10 cellular contexts compared by ENCODE assay signal in genomic region chr9:13942695-13943094, GRCh38.
A peak's percentile ranks its signal among the peaks of the same experiment; 100 is the strongest.
DNase-seq lines count a peak whose midpoint lies in the region; ATAC-seq and TF ChIP-seq lines count a peak whose summit lies in the region.
"Had no signal": no experiment of that assay in that cellular context is flagged by ENCODE, and none has a peak within 500 bp of the region (broad histone marks: within the 10 kb centered on the region; RNA-seq: fewer than 3 reads in every experiment).

No MANE protein-coding gene starts in this region.

- peak overlapping the region; percentile 90 for H3K27ac ChIP-seq in foreskin keratinocyte
- H3K27ac ChIP-seq in effector memory CD4-positive, alpha-beta T cell (ENCODE audit: insufficient read depth, low read length, poor library complexity, severe bottlenecking): no peak overlapping the region

- in situ Hi-C loops in KBM-7 (cut with MboI; ENCODE audit: low pct_unique_long_range_greater_than_20kb, low sequenced_read_pairs): no loop called here

- intact Hi-C loops in activated CD4-positive, alpha-beta memory T cell treated with anti-CD3 and anti-CD28 coated beads for 36 hours (cut with micrococcal nuclease): no loop called here

- no peaks in the 10 kb centered on the region for H3K36me3 ChIP-seq in effector memory CD4-positive, alpha-beta T cell (ENCODE audit: control insufficient read depth, insufficient read depth, low read length)

- H3K4me3 Mint-ChIP-seq in activated CD4-positive, alpha-beta memory T cell treated with anti-CD3 and anti-CD28 coated beads for 36 hours: no peak overlapping the region
- H3K4me3 Mint-ChIP-seq in activated CD4-positive, alpha-beta memory T cell treated with anti-CD3 and anti-CD28 coated beads, Interleukin-2, amount 10 ng/mL, durations not matched to agents 7 days and 5 days: no peak overlapping the region
- H3K4me3 Mint-ChIP-seq in activated CD8-positive, alpha-beta memory T cell treated with anti-CD3 and anti-CD28 coated beads, Interleukin-2, amount 10 ng/mL, durations not matched to agents 7 days and 5 days: no peak overlapping the region
- H3K4me3 Mint-ChIP-seq: CD8-positive, alpha-beta T cell had no signal

- peaks cover 23% of the 10 kb centered on the region for H3K4me1 ChIP-seq in foreskin keratinocyte
- H3K4me1 ChIP-seq in effector memory CD4-positive, alpha-beta T cell (ENCODE audit: control insufficient read depth, insufficient read depth, low read length, poor library complexity, severe bottlenecking): no peaks in the 10 kb centered on the region

- DNase-seq in activated CD4-positive, alpha-beta memory T cell treated with anti-CD3 and anti-CD28 coated beads for 36 hours: peak; percentile 40
- DNase-seq in activated CD4-positive, alpha-beta memory T cell treated with anti-CD3 and anti-CD28 coated beads, Interleukin-2, amount 10 ng/mL, durations not matched to agents 7 days and 5 days: no peak
- peak; percentile 73 for DNase-seq in NCI-H460 (ENCODE audit: extremely low read depth, low read depth)
- DNase-seq in foreskin keratinocyte: peak; percentile 93 to 97
- peak in 2 of 3 donors; percentile 1 to 18 for DNase-seq in stimulated activated CD4-positive, alpha-beta T cell treated with anti-CD3 and anti-CD28 coated beads, TNF-alpha, amount 100 ng/mL, for 48 hours (ENCODE audit: low read depth in 3 of 3)
- no peak for DNase-seq in KBM-7
- DNase-seq in activated CD8-positive, alpha-beta memory T cell treated with anti-CD3 and anti-CD28 coated beads, Interleukin-2, amount 10 ng/mL, durations not matched to agents 7 days and 5 days: no peak
- DNase-seq in effector memory CD4-positive, alpha-beta T cell: no peak
- DNase-seq: CD8-positive, alpha-beta T cell; NCI-H1436 had no signal

- H3K27me3 Mint-ChIP-seq in activated CD4-positive, alpha-beta memory T cell treated with anti-CD3 and anti-CD28 coated beads for 36 hours: no peaks in the 10 kb centered on the region
- no peaks in the 10 kb centered on the region for H3K27me3 Mint-ChIP-seq in activated CD4-positive, alpha-beta memory T cell treated with anti-CD3 and anti-CD28 coated beads, Interleukin-2, amount 10 ng/mL, durations not matched to agents 7 days and 5 days
- no peaks in the 10 kb centered on the region for H3K27me3 Mint-ChIP-seq in activated CD8-positive, alpha-beta memory T cell treated with anti-CD3 and anti-CD28 coated beads, Interleukin-2, amount 10 ng/mL, durations not matched to agents 7 days and 5 days

- peak; percentile 100 for ATAC-seq in foreskin keratinocyte
- ATAC-seq in activated CD8-positive, alpha-beta memory T cell treated with anti-CD3 and anti-CD28 coated beads, Interleukin-2, amount 10 ng/mL, durations not matched to agents 7 days and 5 days: no peak
- ATAC-seq: CD8-positive, alpha-beta T cell had no signal

- H3K27me3 ChIP-seq in foreskin keratinocyte: no peaks in the 10 kb centered on the region
- no peaks in the 10 kb centered on the region for H3K27me3 ChIP-seq in effector memory CD4-positive, alpha-beta T cell (replicated peaks; ENCODE audit: control insufficient read depth, insufficient read depth, low read length, poor library complexity, severe bottlenecking)

- H3K4me3 ChIP-seq in effector memory CD4-positive, alpha-beta T cell (ENCODE audit: insufficient read depth, low read depth, low read length, poor library complexity, severe bottlenecking): no peak overlapping the region

- no peaks in the 10 kb centered on the region for H3K4me1 Mint-ChIP-seq in activated CD4-positive, alpha-beta memory T cell treated with anti-CD3 and anti-CD28 coated beads for 36 hours (ENCODE audit: low read depth)
- H3K4me1 Mint-ChIP-seq in activated CD4-positive, alpha-beta memory T cell treated with anti-CD3 and anti-CD28 coated beads, Interleukin-2, amount 10 ng/mL, durations not matched to agents 7 days and 5 days: no peaks in the 10 kb centered on the region
- H3K4me1 Mint-ChIP-seq in activated CD8-positive, alpha-beta memory T cell treated with anti-CD3 and anti-CD28 coated beads, Interleukin-2, amount 10 ng/mL, durations not matched to agents 7 days and 5 days: no peaks in the 10 kb centered on the region

- no peak overlapping the region for H3K27ac Mint-ChIP-seq in activated CD4-positive, alpha-beta memory T cell treated with anti-CD3 and anti-CD28 coated beads for 36 hours
- no peak overlapping the region for H3K27ac Mint-ChIP-seq in activated CD4-positive, alpha-beta memory T cell treated with anti-CD3 and anti-CD28 coated beads, Interleukin-2, amount 10 ng/mL, durations not matched to agents 7 days and 5 days
- no peak overlapping the region for H3K27ac Mint-ChIP-seq in activated CD8-positive, alpha-beta memory T cell treated with anti-CD3 and anti-CD28 coated beads, Interleukin-2, amount 10 ng/mL, durations not matched to agents 7 days and 5 days
- H3K27ac Mint-ChIP-seq: CD8-positive, alpha-beta T cell had no signal

- H3K9me3 Mint-ChIP-seq in activated CD4-positive, alpha-beta memory T cell treated with anti-CD3 and anti-CD28 coated beads for 36 hours: no peaks in the 10 kb centered on the region
- peaks cover 3% of the 10 kb centered on the region for H3K9me3 Mint-ChIP-seq in activated CD4-positive, alpha-beta memory T cell treated with anti-CD3 and anti-CD28 coated beads, Interleukin-2, amount 10 ng/mL, durations not matched to agents 7 days and 5 days
- H3K9me3 Mint-ChIP-seq in activated CD8-positive, alpha-beta memory T cell treated with anti-CD3 and anti-CD28 coated beads, Interleukin-2, amount 10 ng/mL, durations not matched to agents 7 days and 5 days (ENCODE audit: low read depth): peaks cover 3% of the 10 kb centered on the region
- H3K9me3 Mint-ChIP-seq: CD8-positive, alpha-beta T cell had no signal

- TF ChIP-seq CTCF in foreskin keratinocyte (conservative IDR thresholded peaks at IDR 0.05): no peak

- H3K36me3 Mint-ChIP-seq in activated CD4-positive, alpha-beta memory T cell treated with anti-CD3 and anti-CD28 coated beads for 36 hours: no peaks in the 10 kb centered on the region
- H3K36me3 Mint-ChIP-seq in activated CD4-positive, alpha-beta memory T cell treated with anti-CD3 and anti-CD28 coated beads, Interleukin-2, amount 10 ng/mL, durations not matched to agents 7 days and 5 days (ENCODE audit: low read depth): no peaks in the 10 kb centered on the region
- H3K36me3 Mint-ChIP-seq in activated CD8-positive, alpha-beta memory T cell treated with anti-CD3 and anti-CD28 coated beads, Interleukin-2, amount 10 ng/mL, durations not matched to agents 7 days and 5 days: no peaks in the 10 kb centered on the region
- H3K36me3 Mint-ChIP-seq: CD8-positive, alpha-beta T cell had no signal

- CTCF ChIA-PET in activated CD4-positive, alpha-beta memory T cell treated with anti-CD3 and anti-CD28 coated beads for 36 hours (lab: Charles Lee): no interaction called here
- CTCF ChIA-PET in activated CD4-positive, alpha-beta memory T cell treated with anti-CD3 and anti-CD28 coated beads, Interleukin-2, amount 10 ng/mL, durations not matched to agents 7 days and 5 days (lab: Charles Lee): no interaction called here
- CTCF ChIA-PET in activated CD8-positive, alpha-beta memory T cell treated with anti-CD3 and anti-CD28 coated beads, Interleukin-2, amount 10 ng/mL, durations not matched to agents 7 days and 5 days (lab: Charles Lee): no interaction called here

- POLR2A ChIA-PET in activated CD4-positive, alpha-beta memory T cell treated with anti-CD3 and anti-CD28 coated beads for 36 hours (lab: Charles Lee): no interaction called here
- POLR2A ChIA-PET in activated CD4-positive, alpha-beta memory T cell treated with anti-CD3 and anti-CD28 coated beads, Interleukin-2, amount 10 ng/mL, durations not matched to agents 7 days and 5 days (lab: Charles Lee): no interaction called here

- no peaks in the 10 kb centered on the region for H3K9me3 ChIP-seq in effector memory CD4-positive, alpha-beta T cell (ENCODE audit: control insufficient read depth, low read length)

Comparison
In these comparisons a context has a peak if more than half of its experiments do, and no peak if none do; other contexts are left out.
1. DNase-seq: peak in activated CD4-positive, alpha-beta memory T cell treated with anti-CD3 and anti-CD28 coated beads for 36 hours (single experiment), NCI-H460 (single experiment), foreskin keratinocyte (2 of 2) and stimulated activated CD4-positive, alpha-beta T cell treated with anti-CD3 and anti-CD28 coated beads, TNF-alpha, amount 100 ng/mL, for 48 hours (2 of 3); none in activated CD4-positive, alpha-beta memory T cell treated with anti-CD3 and anti-CD28 coated beads, Interleukin-2, amount 10 ng/mL, durations not matched to agents 7 days and 5 days (single experiment), KBM-7 (single experiment), activated CD8-positive, alpha-beta memory T cell treated with anti-CD3 and anti-CD28 coated beads, Interleukin-2, amount 10 ng/mL, durations not matched to agents 7 days and 5 days (single experiment) and effector memory CD4-positive, alpha-beta T cell (0 of 3).